Comparison of ENCODE assay signal across 1 cellular context in the genomic region with DNA sequence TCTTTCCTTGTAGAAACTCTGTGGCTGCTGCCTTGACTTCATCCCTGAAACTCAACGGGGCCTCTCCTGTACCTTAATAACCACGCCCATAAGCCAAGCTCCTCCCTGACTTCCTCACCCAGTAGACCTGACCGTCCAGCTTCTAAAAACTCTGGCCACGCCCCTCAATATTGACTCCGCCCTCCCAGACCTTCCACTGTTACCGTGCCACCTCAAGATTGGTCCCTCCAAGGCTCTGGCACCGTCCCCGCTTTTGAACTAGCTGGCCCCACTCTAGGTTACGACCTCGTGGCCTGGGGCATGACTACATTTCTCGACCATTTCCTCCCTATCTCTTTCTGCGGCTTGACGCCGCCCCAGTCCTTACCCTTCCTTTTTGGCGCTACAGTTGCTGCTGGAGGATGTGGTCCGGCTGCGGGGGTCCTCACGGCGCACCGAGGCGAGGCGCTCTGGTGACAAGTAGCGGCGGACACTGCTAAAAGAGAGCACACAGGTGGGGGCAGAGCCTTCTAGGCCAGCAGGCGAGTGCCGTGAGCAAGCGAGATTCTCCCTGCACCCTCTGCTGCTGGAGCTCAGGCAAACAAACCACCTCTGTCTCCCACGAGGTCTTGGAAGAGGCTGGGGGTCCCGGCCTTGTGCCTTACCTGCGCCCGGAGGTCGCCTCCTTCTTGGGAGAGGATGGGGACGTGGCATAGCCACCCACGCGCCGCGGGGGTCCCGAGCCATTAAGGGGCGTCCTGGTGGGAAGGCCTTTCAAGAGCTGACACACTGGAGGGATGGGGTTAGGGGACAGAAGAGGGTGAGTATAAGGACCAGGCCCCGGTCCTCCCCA.
TF ChIP-seq lines count a peak whose summit lies in the region.

No MANE protein-coding gene starts in this region.

TF ChIP-seq in PFSK-1, 5 proteins besides CTCF, POLR2A, EP300 and RAD21 (continued from another document):
- TF ChIP-seq, protein P1, sequence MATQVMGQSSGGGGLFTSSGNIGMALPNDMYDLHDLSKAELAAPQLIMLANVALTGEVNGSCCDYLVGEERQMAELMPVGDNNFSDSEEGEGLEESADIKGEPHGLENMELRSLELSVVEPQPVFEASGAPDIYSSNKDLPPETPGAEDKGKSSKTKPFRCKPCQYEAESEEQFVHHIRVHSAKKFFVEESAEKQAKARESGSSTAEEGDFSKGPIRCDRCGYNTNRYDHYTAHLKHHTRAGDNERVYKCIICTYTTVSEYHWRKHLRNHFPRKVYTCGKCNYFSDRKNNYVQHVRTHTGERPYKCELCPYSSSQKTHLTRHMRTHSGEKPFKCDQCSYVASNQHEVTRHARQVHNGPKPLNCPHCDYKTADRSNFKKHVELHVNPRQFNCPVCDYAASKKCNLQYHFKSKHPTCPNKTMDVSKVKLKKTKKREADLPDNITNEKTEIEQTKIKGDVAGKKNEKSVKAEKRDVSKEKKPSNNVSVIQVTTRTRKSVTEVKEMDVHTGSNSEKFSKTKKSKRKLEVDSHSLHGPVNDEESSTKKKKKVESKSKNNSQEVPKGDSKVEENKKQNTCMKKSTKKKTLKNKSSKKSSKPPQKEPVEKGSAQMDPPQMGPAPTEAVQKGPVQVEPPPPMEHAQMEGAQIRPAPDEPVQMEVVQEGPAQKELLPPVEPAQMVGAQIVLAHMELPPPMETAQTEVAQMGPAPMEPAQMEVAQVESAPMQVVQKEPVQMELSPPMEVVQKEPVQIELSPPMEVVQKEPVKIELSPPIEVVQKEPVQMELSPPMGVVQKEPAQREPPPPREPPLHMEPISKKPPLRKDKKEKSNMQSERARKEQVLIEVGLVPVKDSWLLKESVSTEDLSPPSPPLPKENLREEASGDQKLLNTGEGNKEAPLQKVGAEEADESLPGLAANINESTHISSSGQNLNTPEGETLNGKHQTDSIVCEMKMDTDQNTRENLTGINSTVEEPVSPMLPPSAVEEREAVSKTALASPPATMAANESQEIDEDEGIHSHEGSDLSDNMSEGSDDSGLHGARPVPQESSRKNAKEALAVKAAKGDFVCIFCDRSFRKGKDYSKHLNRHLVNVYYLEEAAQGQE (IDR thresholded peaks at IDR 0.05; ENCODE audit: insufficient read depth in 1 of 2, low read depth in 2 of 2, low read length in 2 of 2): 0 out of 4 replicates have a peak, but pooled peaks of 1 of the 2 experiments have one; percentile 44
- TF ChIP-seq TAF1 (IDR thresholded peaks at IDR 0.05; ENCODE audit: borderline replicate concordance, insufficient read depth, low read length): peak; percentile 62; the same call in 1 of the 2 replicates
